Comparison of ENCODE assay signal across 10 cellular contexts in genomic region chr6:39426057-39426592, GRCh38.
DNase-seq lines count a peak whose midpoint lies in the region; ATAC-seq and TF ChIP-seq lines count a peak whose summit lies in the region.
"Had no signal": no experiment of that assay in that cellular context is flagged by ENCODE, and none has a peak within 500 bp of the region (broad histone marks: within the 10 kb centered on the region; RNA-seq: fewer than 3 reads in every experiment).

No MANE protein-coding gene starts in this region.

- TF ChIP-seq CTCF in lower lobe of right lung (IDR thresholded peaks at IDR 0.05), result no peak

- intact Hi-C loops in lower lobe of right lung (cut with DNase I), result no loop called here

- H3K27me3 ChIP-seq in lower lobe of right lung (ENCODE audit: low read depth), result no peaks in the 10 kb centered on the region
- H3K27me3 ChIP-seq: hepatocyte had no signal

- H3K36me3 ChIP-seq in lower lobe of right lung, result no peaks in the 10 kb centered on the region

- ATAC-seq in lower lobe of right lung (peak; percentile 38 to 46), HG02885 (IDR thresholded peaks at IDR 0.05; ENCODE audit: poor library complexity, unreplicated experiment) (no peak)

- H3K9me3 ChIP-seq in lower lobe of right lung, result no peaks in the 10 kb centered on the region

- H3K4me1 ChIP-seq in lower lobe of right lung, result peaks cover 5% of the 10 kb centered on the region

- H3K27ac ChIP-seq in lower lobe of right lung, result peak overlapping the region; percentile 48
- H3K27ac ChIP-seq: hepatocyte had no signal

- H3K4me3 ChIP-seq in lower lobe of right lung, result no peak overlapping the region
- H3K4me3 ChIP-seq: hepatocyte had no signal

- DNase-seq in AG08395 (ENCODE audit: low spot score), result peak; percentile 82
- peak; percentile 94 for DNase-seq in HT1080 (ENCODE audit: low read depth)
- peak; percentile 49 for DNase-seq in brain pericyte (ENCODE audit: low read depth, low spot score)
- no peak for DNase-seq in lower lobe of right lung
- DNase-seq in SHP77 (lab: John Stamatoyannopoulos, UW), result no peak
- no peak for DNase-seq in NCI-H2107 (lab: John Stamatoyannopoulos, UW)
- DNase-seq in stimulated activated CD8-positive, alpha-beta memory T cell treated with anti-CD3 and anti-CD28 coated beads, Interleukin-4, amount 100 ng/mL, for 48 hours, result no peak
- DNase-seq: activated gamma-delta T cell had no signal

Comparison
In these comparisons a context has a peak if more than half of its experiments do, and no peak if none do; other contexts are left out.
1. DNase-seq: peak in AG08395 (single experiment), HT1080 (single experiment) and brain pericyte (single experiment); none in lower lobe of right lung (single experiment), SHP77 (0 of 2), NCI-H2107 (single experiment) and stimulated activated CD8-positive, alpha-beta memory T cell treated with anti-CD3 and anti-CD28 coated beads, Interleukin-4, amount 100 ng/mL, for 48 hours (single experiment).